In the genomic region with DNA sequence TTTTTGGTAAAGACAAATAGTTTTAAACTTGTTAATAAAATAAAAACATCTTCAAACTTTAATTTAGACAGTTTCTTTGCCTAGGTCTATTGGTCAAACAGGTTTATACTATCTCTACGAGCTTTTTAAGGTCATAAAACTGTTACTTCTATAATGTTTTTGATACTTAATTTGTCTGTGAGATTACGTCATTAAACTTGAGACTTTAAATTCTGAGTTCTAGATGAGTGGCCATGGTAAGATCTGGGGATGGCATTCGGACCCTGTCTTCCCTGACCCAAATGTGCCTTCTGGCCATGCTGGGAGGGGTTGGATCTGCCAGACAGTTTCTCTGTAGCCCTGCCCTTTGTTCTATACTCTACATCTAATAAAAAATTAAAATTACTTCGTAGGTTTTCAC, we compare ENCODE assay signal across 34 cellular contexts.
"Had no signal": no experiment of that assay in that cellular context is flagged by ENCODE, and none has a peak within 500 bp of the region (broad histone marks: within the 10 kb centered on the region; RNA-seq: fewer than 3 reads in every experiment).

No MANE protein-coding gene starts in this region.

- DNase-seq: Karpas-422, Kasumi-1, MG63, MM.1S, MV-4-11, NCI-H1048, NCI-H1092, NCI-H1092 treated with DMSO at 0.1 percent for 48 hours, NCI-H1105, NCI-H1105 treated with DMSO at 0.1 percent for 48 hours, NCI-H1417, NCI-H1417 treated with DMSO at 0.1 percent for 48 hours, NCI-H1436, NCI-H1436 treated with DMSO at 0.1 percent for 48 hours, NCI-H146, NCI-H1694, NCI-H1694 treated with DMSO at 0.1 percent for 48 hours, NCI-H187, NCI-H187 treated with DMSO at 0.1 percent for 48 hours, NCI-H1930, NCI-H2029, NCI-H2029 treated with DMSO at 0.1 percent for 48 hours, NCI-H2081, NCI-H2081 treated with DMSO at 0.1 percent for 48 hours, NCI-H2107, NCI-H2171, NCI-H2171 treated with DMSO at 0.1 percent for 48 hours, NCI-H2227 treated with DMSO at 0.1 percent for 48 hours, NCI-H226, NCI-H345, NCI-H446, NCI-H446 treated with DMSO at 0.1 percent for 48 hours, NCI-H510A, NCI-H510A treated with DMSO at 0.1 percent for 48 hours had no signal

- H3K36me3 ChIP-seq: MG63 had no signal

- H3K4me3 ChIP-seq: MG63 had no signal

- H3K27me3 ChIP-seq: MG63 had no signal

- H3K9me3 ChIP-seq: MG63 had no signal
